Comparison of ENCODE assay signal across 7 cellular contexts in genomic region chr2:70143314-70144150, GRCh38. TPM values are rescaled to one million over a fixed set of nuclear protein-coding genes. Genes with fewer than 3 reads are reported as not detected.
DNase-seq lines count a peak whose midpoint lies in the region; FAIRE-seq and TF ChIP-seq lines count a peak whose summit lies in the region.

No MANE protein-coding gene starts in this region.

- peak overlapping the region; percentile 3 to 34; a peak in 2 of 4 replicates for H3K4me2 ChIP-seq in H1 (ENCODE audit: insufficient read depth in 1 of 2, low read depth in 2 of 2, low read length in 2 of 2)

- H2BK5ac ChIP-seq in H1 (ENCODE audit: low read depth, low read length): peak overlapping the region; percentile 3; the same call in 1 of the 2 replicates

- H3K4ac ChIP-seq in H1 (replicated peaks; ENCODE audit: insufficient read length, low read depth, low read length): peak overlapping the region; percentile 41

- no peak overlapping the region for H2BK15ac ChIP-seq in H1 (ENCODE audit: low read length)

- no peaks in the 10 kb centered on the region for H3K36me3 ChIP-seq in H1 (ENCODE audit: control insufficient read depth in 2 of 4, insufficient read depth in 4 of 4, low read length in 3 of 4)
- no peaks in the 10 kb centered on the region for H3K36me3 ChIP-seq in transverse colon

- peaks cover 8% of the 10 kb centered on the region for H3K23me2 ChIP-seq in H1 (ENCODE audit: low read depth, low read length)

- peak overlapping the region; percentile 86; the same call in 1 of the 2 replicates for H4K8ac ChIP-seq in H1 (ENCODE audit: extremely low read depth, insufficient read depth, low read length)

- H3K56ac ChIP-seq in H1 (replicated peaks; ENCODE audit: insufficient read length, low read depth, low read length): peak overlapping the region; percentile 11

- peak overlapping the region; percentile 34 for H4K5ac ChIP-seq in H1 (ENCODE audit: insufficient read length, low read depth, low read length)

- no peaks in the 10 kb centered on the region for H3K79me1 ChIP-seq in H1 (ENCODE audit: low read depth, low read length)

- H3K4me3 ChIP-seq in H1 (ENCODE audit: extremely low read depth in 1 of 4, insufficient read depth in 2 of 4, low read depth in 3 of 4, low read length in 4 of 4): peak overlapping the region in 2 of 4 experiments; percentile 4 to 56; a peak in 3 of 8 replicates
- peak overlapping the region; percentile 42 for H3K4me3 ChIP-seq in mononuclear cell (ENCODE audit: low read length)
- H3K4me3 ChIP-seq in transverse colon: peak overlapping the region in 3 of 4 donors; percentile 36 to 61 (median 54)

- no peak for TF ChIP-seq RAD21 in H1 (IDR thresholded peaks at IDR 0.05 in 1 of 2, conservative IDR thresholded peaks at IDR 0.05 in 1 of 2; ENCODE audit: low read depth in 2 of 2, low read length in 2 of 2)

- H2BK120ac ChIP-seq in H1 (replicated peaks; ENCODE audit: low read depth, low read length): no peak overlapping the region

- H3K27me3 ChIP-seq in H1 (replicated peaks in 1 of 4; ENCODE audit: control insufficient read depth in 3 of 4, extremely low read depth in 1 of 4, insufficient read depth in 3 of 4, low read length in 3 of 4): no peaks in the 10 kb centered on the region
- H3K27me3 ChIP-seq in mononuclear cell (ENCODE audit: insufficient read depth, low read length): no peaks in the 10 kb centered on the region
- no peaks in the 10 kb centered on the region for H3K27me3 ChIP-seq in transverse colon

- no peak overlapping the region for H3K14ac ChIP-seq in H1 (ENCODE audit: insufficient read length)

- H3K27ac ChIP-seq in H1 (ENCODE audit: low read depth, low read length): peak overlapping the region; percentile 70; the same call in 1 of the 2 replicates
- H3K27ac ChIP-seq in transverse colon: peak overlapping the region; percentile 89 to 98 (median 94)

- POLR2A ChIA-PET in H1 (lab: Charles Lee; ENCODE audit: partially characterized antibody): interaction anchor here (0.7 to 51.3 kb wide), 13 partner anchors 9 to 230 kb away, joined by 3 to 1553 read pairs (median 5); partner anchors contain the start of genes C2orf42, MXD1, PCBP1 and PCYOX1

- FAIRE-seq in H1 (lab: Jason Lieb, UNC): no peak

- no peak overlapping the region for H2BK20ac ChIP-seq in H1 (ENCODE audit: low read length)

- no peaks in the 10 kb centered on the region for H3K9me3 ChIP-seq in H1 (ENCODE audit: insufficient read depth in 2 of 2, low read depth in 1 of 2, low read length in 1 of 2)
- H3K9me3 ChIP-seq in mononuclear cell (ENCODE audit: low read depth, low read length): no peaks in the 10 kb centered on the region
- no peaks in the 10 kb centered on the region for H3K9me3 ChIP-seq in transverse colon

- no peak for TF ChIP-seq EP300 in H1 (IDR thresholded peaks at IDR 0.05; ENCODE audit: borderline replicate concordance in 1 of 2, low read depth in 2 of 2, low read length in 2 of 2)
- TF ChIP-seq EP300 in transverse colon (IDR thresholded peaks at IDR 0.05; ENCODE audit: low read depth): no peak

- in situ Hi-C loops in transverse colon (cut with MboI; ENCODE audit: low pct_ligation_motif_present in 1 of 4, low pct_unique_long_range_greater_than_20kb in 1 of 4, low sequenced_read_pairs in 3 of 4): loop anchor here (10.0 kb wide), 3 partner anchors 69 to 239 kb away; partner anchors contain the start of gene MXD1 (in 1 of the 4)

- no peak for TF ChIP-seq CTCF in GM10266 (IDR thresholded peaks at IDR 0.05; ENCODE audit: control insufficient read depth, insufficient read depth, low read depth, missing control alignments)
- no peak for TF ChIP-seq CTCF in H1 (IDR thresholded peaks at IDR 0.05; ENCODE audit: control extremely low read depth in 1 of 3, insufficient read depth in 1 of 3, low read depth in 1 of 3, low read length in 3 of 3)
- no peak for TF ChIP-seq CTCF in transverse colon (IDR thresholded peaks at IDR 0.05)

- TF ChIP-seq POLR2A in H1 (IDR thresholded peaks at IDR 0.05; ENCODE audit: control extremely low read depth in 1 of 2, low read depth in 2 of 2, low read length in 2 of 2) (peak in 1 of 2 experiments; percentile 45; a peak in 1 of 3 replicates), transverse colon (IDR thresholded peaks at IDR 0.05) (no peak)

- peak overlapping the region; percentile 11; the same call in 1 of the 2 replicates for H2BK12ac ChIP-seq in H1 (ENCODE audit: low read depth, low read length)

- DNase-seq in GM10266 (ENCODE audit: extremely low spot score) (peak; percentile 55), LoVo (ENCODE audit: low spot score) (peak; percentile 38), H1 (ENCODE audit: low read depth in 1 of 2, low spot score in 2 of 2) (no peak), transverse colon (peak; percentile 63), NCI-H2171 (lab: John Stamatoyannopoulos, UW) (no peak)
- DNase-seq in activated CD4-positive, CD25-positive, alpha-beta regulatory T cell treated with anti-CD3 and anti-CD28 coated beads, Interleukin-2, amount 50 U/mL, for 72 hours: peak; percentile 48

- H3K79me2 ChIP-seq in H1 (ENCODE audit: control insufficient read depth in 1 of 2, insufficient read depth in 2 of 2, low read length in 2 of 2): no peaks in the 10 kb centered on the region

- peak overlapping the region; percentile 0 for H4K91ac ChIP-seq in H1 (replicated peaks; ENCODE audit: insufficient read length, low read length)

- no peaks in the 10 kb centered on the region for H4K20me1 ChIP-seq in H1 (replicated peaks in 1 of 2; ENCODE audit: control insufficient read depth in 1 of 2, insufficient read depth in 2 of 2, low read length in 2 of 2)

- WGBS in H1 (ENCODE audit: extremely low coverage in 1 of 2, insufficient coverage in 1 of 2, insufficient read length in 1 of 2, insufficient replicate concordance in 2 of 2, low coverage in 1 of 2, low lambda C conversion rate in 2 of 2, missing lambda C conversion rate in 1 of 2), 2 experiments: 86% methylated on average over 18 of the region's 18 CpGs; no CpG with 5 or more reads in 1 of the 2 experiments
- 7 to 61% methylated on average over 5 to 18 of the region's 18 CpGs for WGBS in transverse colon (ENCODE audit: low coverage in 1 of 2), 2 donors

- H3K9ac ChIP-seq in H1 (replicated peaks in 1 of 4; ENCODE audit: extremely low read depth in 1 of 4, low read depth in 3 of 4, low read length in 3 of 4): peak overlapping the region in 3 of 4 experiments; percentile 0 to 68 (median 46); a peak in 6 of 7 replicates

- peak overlapping the region; percentile 34 for H2AK5ac ChIP-seq in H1 (ENCODE audit: low read depth, low read length)

- H3K18ac ChIP-seq in H1 (ENCODE audit: extremely low read depth, low read length): no peak overlapping the region

- H2AFZ ChIP-seq in H1 (ENCODE audit: low read length): no peak overlapping the region

- H3K4me1 ChIP-seq in H1 (replicated peaks in 1 of 4; ENCODE audit: control insufficient read depth in 3 of 4, insufficient read depth in 4 of 4, low read length in 3 of 4): peaks cover 19 to 26% (median 20%) of the 10 kb centered on the region in 4 experiments
- peaks cover 37% of the 10 kb centered on the region for H3K4me1 ChIP-seq in mononuclear cell (ENCODE audit: insufficient read depth, low read length)
- H3K4me1 ChIP-seq in transverse colon: peaks cover 8 to 20% (median 19%) of the 10 kb centered on the region in 4 donors

- H3K23ac ChIP-seq in H1 (ENCODE audit: insufficient read length): no peak overlapping the region

- intact Hi-C loops in transverse colon (cut with DNase I; ENCODE audit: low total_unique reads): loop anchor here (2.0 kb wide), 1 partner anchor 229 kb away; the partner anchor contains the start of gene MXD1

- CTCF ChIA-PET in H1 (lab: Charles Lee; ENCODE audit: partially characterized antibody): interaction anchor here (0.5 to 5.0 kb wide), 13 partner anchors 12 to 230 kb away, joined by 3 to 25 read pairs (median 4); no protein-coding TSS in a partner anchor

TF ChIP-seq in H1, 55 proteins besides CTCF, POLR2A, EP300 and RAD21 (continues in another document):
- no peak for TF ChIP-seq KDM4A (IDR thresholded peaks at IDR 0.05; ENCODE audit: low read depth, low read length, severe bottlenecking)
- TF ChIP-seq BRCA1 (IDR thresholded peaks at IDR 0.05; ENCODE audit: low read depth, low read length): no peak
- peak; percentile 84 for TF ChIP-seq POLR2AphosphoS5 (IDR thresholded peaks at IDR 0.05; ENCODE audit: low read depth, low read length)
- no peak for TF ChIP-seq EGR1 (IDR thresholded peaks at IDR 0.05; ENCODE audit: borderline replicate concordance, low read depth, low read length)
- no peak for TF ChIP-seq KDM5A (IDR thresholded peaks at IDR 0.05; ENCODE audit: low read length)
- TF ChIP-seq, protein P1, sequence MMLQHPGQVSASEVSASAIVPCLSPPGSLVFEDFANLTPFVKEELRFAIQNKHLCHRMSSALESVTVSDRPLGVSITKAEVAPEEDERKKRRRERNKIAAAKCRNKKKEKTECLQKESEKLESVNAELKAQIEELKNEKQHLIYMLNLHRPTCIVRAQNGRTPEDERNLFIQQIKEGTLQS (IDR thresholded peaks at IDR 0.05; ENCODE audit: insufficient read depth, low read depth, low read length): no peak
- TF ChIP-seq TBP (IDR thresholded peaks at IDR 0.05; ENCODE audit: low read depth, low read length): no peak
- no peak for TF ChIP-seq SIN3A (conservative IDR thresholded peaks at IDR 0.05 in 1 of 2, IDR thresholded peaks at IDR 0.05 in 1 of 2; ENCODE audit: low read depth in 1 of 2, low read length in 2 of 2)

RNA-seq across cellular contexts. Expression of gene C2orf42, which starts 47.3 kb away (rescaled TPM):
- 9.4 and 10.7 TPM in 2 replicates for total RNA-seq in H1 (2021; fragmentation: NEBNext Ultra II Directional; extraction: Animal tissue kit (Norgen Biotek cat#: 25700))
- 3.9 and 4.7 TPM in 2 replicates for polyA plus RNA-seq in H1 (2011; rRNA removed)
- polyA plus RNA-seq in H1 (2011; cell fraction: cytosol; rRNA removed): 5.9 TPM
- polyA plus RNA-seq in H1 (2011; cell fraction: nucleus; rRNA removed): 11.2 TPM
- 5.9 to 7.6 TPM (median 6.9 TPM) in 4 replicates for polyA plus RNA-seq in H1 (2012, experiment 1 of 2)
- polyA plus RNA-seq in H1 (2012, experiment 2 of 2): 2.3 TPM
- 4.9 TPM for polyA plus RNA-seq in H1 (2013, experiment 1 of 2)
- polyA plus RNA-seq in H1 (2013, experiment 2 of 2): 4.5 TPM
- 21.7 and 27.5 TPM in 2 replicates for polyA minus RNA-seq in H1 (2011; rRNA and poly(A)+ RNA removed)
- polyA minus RNA-seq in H1 (2011; cell fraction: cytosol; rRNA and poly(A)+ RNA removed): 11.7 TPM
- polyA minus RNA-seq in H1 (2011; cell fraction: nucleus; rRNA and poly(A)+ RNA removed): 21.0 TPM
- total RNA-seq in mononuclear cell: 19.6 TPM
- 10 to 100 TPM in 3 of 4 donors, 1 to 10 TPM in 1; 2.2 to 14.0 (median 11.1) TPM for total RNA-seq in transverse colon

RNA-seq across cellular contexts. Expression of gene PCBP1, which starts 56.3 kb away (rescaled TPM):
- total RNA-seq in H1 (2021; fragmentation: NEBNext Ultra II Directional; extraction: Animal tissue kit (Norgen Biotek cat#: 25700)): 493 and 511 TPM in 2 replicates
- polyA plus RNA-seq in H1 (2011; rRNA removed): 279 and 316 TPM in 2 replicates
- polyA plus RNA-seq in H1 (2011; cell fraction: cytosol; rRNA removed): 181 TPM
- polyA plus RNA-seq in H1 (2011; cell fraction: nucleus; rRNA removed): 208 TPM
- polyA plus RNA-seq in H1 (2012, experiment 1 of 2): 451 to 481 TPM (median 460 TPM) in 4 replicates
- 526 TPM for polyA plus RNA-seq in H1 (2012, experiment 2 of 2)
- polyA plus RNA-seq in H1 (2013, experiment 1 of 2): 268 TPM
- polyA plus RNA-seq in H1 (2013, experiment 2 of 2): 272 TPM
- polyA minus RNA-seq in H1 (2011; rRNA and poly(A)+ RNA removed): 108 and 124 TPM in 2 replicates
- polyA minus RNA-seq in H1 (2011; cell fraction: cytosol; rRNA and poly(A)+ RNA removed): 164 TPM
- 102 TPM for polyA minus RNA-seq in H1 (2011; cell fraction: nucleus; rRNA and poly(A)+ RNA removed)
- total RNA-seq in mononuclear cell (91.0 TPM), transverse colon (100 to 1,000 TPM; 103 to 189 (median 149) TPM)

Comparison
In these comparisons a context has a peak if more than half of its experiments do, and no peak if none do; other contexts are left out.
1. DNase-seq: peak in GM10266 (single experiment), LoVo (single experiment), activated CD4-positive, CD25-positive, alpha-beta regulatory T cell treated with anti-CD3 and anti-CD28 coated beads, Interleukin-2, amount 50 U/mL, for 72 hours (single experiment) and transverse colon (single experiment); none in H1 (0 of 2) and NCI-H2171 (single experiment).